Comparison of ENCODE assay signal across 18 cellular contexts in the genomic region with DNA sequence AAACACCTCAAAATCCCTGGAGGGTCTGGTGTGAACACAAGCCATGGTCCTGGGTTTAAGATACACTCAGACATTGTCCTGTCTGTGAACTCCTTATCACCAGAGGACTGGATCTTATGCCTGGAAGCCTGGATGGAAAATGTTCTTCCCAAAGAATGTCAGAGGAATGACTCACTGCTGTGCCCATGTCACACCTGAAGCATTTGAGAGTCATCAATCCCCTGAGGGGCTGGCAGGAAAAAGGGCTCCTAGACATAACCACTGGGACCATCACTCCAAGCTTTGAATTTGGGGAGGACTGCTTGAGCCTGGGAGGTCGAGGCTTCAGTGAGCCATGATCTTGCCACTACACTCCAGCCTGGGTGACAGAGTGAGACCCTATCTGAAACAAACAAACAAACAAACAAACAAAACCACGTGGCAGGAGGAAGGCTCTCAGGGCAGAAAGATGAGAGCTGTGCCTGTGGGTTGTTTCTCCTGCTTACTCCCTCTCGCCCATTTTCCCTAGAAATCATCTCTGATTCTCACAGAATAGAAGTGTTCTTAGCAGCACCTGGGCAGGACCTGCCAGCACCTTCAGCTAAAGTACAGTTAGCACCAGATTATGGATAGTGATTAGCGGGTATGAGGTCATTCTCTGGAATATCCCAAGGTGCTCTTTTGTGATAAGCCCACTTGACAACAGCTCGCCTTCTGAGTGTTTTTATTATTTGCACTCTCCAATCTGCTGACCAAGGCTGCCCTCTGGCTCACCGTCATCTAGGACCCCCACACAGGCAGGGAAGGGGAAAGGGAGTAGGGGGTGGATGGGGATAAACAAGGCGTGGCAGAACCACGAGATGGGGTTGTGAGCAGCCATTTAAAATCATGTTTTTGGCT. TPM values are rescaled to one million over a fixed set of nuclear protein-coding genes. Genes with fewer than 3 reads are reported as not detected.
DNase-seq lines count a peak whose midpoint lies in the region; ATAC-seq, FAIRE-seq and TF ChIP-seq lines count a peak whose summit lies in the region.
"Had no signal": no experiment of that assay in that cellular context is flagged by ENCODE, and none has a peak within 500 bp of the region (broad histone marks: within the 10 kb centered on the region; RNA-seq: fewer than 3 reads in every experiment).

No MANE protein-coding gene starts in this region.

- peak; percentile 25 for DNase-seq in NCI-H510A treated with DMSO at 0.1 percent for 48 hours (lab: John Stamatoyannopoulos, UW)
- no peak for DNase-seq in NCI-H510A (lab: John Stamatoyannopoulos, UW)
- DNase-seq in LoVo (ENCODE audit: low spot score): peak; percentile 34
- DNase-seq in K562 (ENCODE audit: extremely low read depth in 1 of 4, low spot score in 3 of 4): peak; percentile 65 to 80 (median 70)
- DNase-seq in foreskin fibroblast: no peak
- no peak for DNase-seq in ACHN
- no peak for DNase-seq in head of caudate nucleus
- DNase-seq: activated CD4-positive, alpha-beta T cell treated with anti-CD3 and anti-CD28 coated beads for 48 hours; activated naive CD8-positive, alpha-beta T cell treated with anti-CD3 and anti-CD28 coated beads, Interleukin-2, amount 50 U/mL, for 24 hours; activated T-cell treated with anti-CD3 and anti-CD28 coated beads, Interleukin-2, amount 50 U/mL, for 48 hours; CD8-positive, alpha-beta T cell; T-helper 2 cell; upper lobe of right lung had no signal

- 10% methylated on average over 8 of the region's 8 CpGs for WGBS in K562 (ENCODE audit: insufficient coverage, low coverage, missing lambda C conversion rate)

- peak overlapping the region; percentile 26; the same call in 1 of the 2 replicates for H3K4me2 ChIP-seq in K562 (ENCODE audit: insufficient read depth, low read length)

- no peak overlapping the region for H2AFZ ChIP-seq in K562 (ENCODE audit: low read depth, low read length)

- peak; percentile 64 for ATAC-seq in K562
- ATAC-seq: activated naive CD8-positive, alpha-beta T cell treated with anti-CD3 and anti-CD28 coated beads, Interleukin-2, amount 50 U/mL, for 24 hours; CD8-positive, alpha-beta T cell; esophagus mucosa; natural killer cell treated with Interleukin-12 subunit alpha and Interleukin-12 subunit beta and Interleukin-15 and Interleukin-18, amount 100 ng/mL, for 72 hours; upper lobe of right lung had no signal

- intact Hi-C loops in K562 (cut with micrococcal nuclease): loop anchor here (2.0 kb wide), 2 partner anchors 22 to 44 kb away; no protein-coding TSS in a partner anchor
- intact Hi-C loops in head of caudate nucleus (cut with DNase I): no loop called here

- H3K27me3 ChIP-seq in K562 (ENCODE audit: control insufficient read depth in 2 of 2, insufficient read depth in 2 of 2, low read length in 2 of 2) (no peaks in the 10 kb centered on the region; a peak in 1 of 5 replicates), neutrophil (no peaks in the 10 kb centered on the region)
- H3K27me3 ChIP-seq: upper lobe of right lung had no signal

- H3K9me3 ChIP-seq in K562 (replicated peaks; ENCODE audit: control insufficient read depth, insufficient read depth, low read depth, low read length) (no peaks in the 10 kb centered on the region), neutrophil (peaks cover 3% of the 10 kb centered on the region)
- H3K9me3 ChIP-seq: upper lobe of right lung had no signal

- H3K4me3 ChIP-seq in K562 (no peak overlapping the region), neutrophil (ENCODE audit: low read depth in 1 of 2, low read length in 1 of 2) (no peak overlapping the region), foreskin fibroblast (ENCODE audit: low read depth in 1 of 2, low read length in 2 of 2) (no peak overlapping the region)
- H3K4me3 ChIP-seq: upper lobe of right lung had no signal

- no peaks in the 10 kb centered on the region for H3K79me2 ChIP-seq in K562 (ENCODE audit: control insufficient read depth, insufficient read depth, low read length)

- no peak overlapping the region for H3K9ac ChIP-seq in K562 (ENCODE audit: insufficient read depth in 1 of 2, low read depth in 2 of 2, low read length in 2 of 2)

- TF ChIP-seq POLR2A in K562 (conservative IDR thresholded peaks at IDR 0.05): peak; percentile 44; the same call in 1 of the 2 replicates

- peak; percentile 39 to 44 for TF ChIP-seq RAD21 in K562 (CRISPR knock-in tag; conservative IDR thresholded peaks at IDR 0.05 in 1 of 2, IDR thresholded peaks at IDR 0.05 in 1 of 2)

- in situ Hi-C loops in K562 (cut with MboI): no loop called here
- in situ Hi-C loops in ACHN (cut with HindIII; ENCODE audit: low pct_ligation_motif_present, low pct_unique_long_range_greater_than_20kb, low sequenced_read_pairs): no loop called here

- BruUV-seq in K562 (replicated peaks; lab: Mats Ljungman, UMichigan): no TSS peak

- peaks cover 19 to 32% of the 10 kb centered on the region in 2 experiments; a peak in 4 of 5 replicates for H3K4me1 ChIP-seq in K562 (replicated peaks in 1 of 2; ENCODE audit: control insufficient read depth in 2 of 2, insufficient read depth in 2 of 2, low read length in 2 of 2)
- peaks cover 11 to 18% of the 10 kb centered on the region in 2 experiments for H3K4me1 ChIP-seq in neutrophil (ENCODE audit: control insufficient read depth in 1 of 2, insufficient read depth in 1 of 2, low read depth in 1 of 2, low read length in 1 of 2)

- peaks cover 23% of the 10 kb centered on the region for H3K36me3 ChIP-seq in K562 (ENCODE audit: control insufficient read depth, insufficient read depth, low read length)
- H3K36me3 ChIP-seq in neutrophil: peaks cover 5% of the 10 kb centered on the region

- POLR2A ChIA-PET in K562 (lab: Yijun Ruan, JAX): interaction anchor here (1.0 to 2.8 kb wide), 6 partner anchors 9 to 64 kb away, joined by 3 to 18 read pairs (median 4); partner anchors contain the start of gene P2RX3

- TF ChIP-seq CTCF in K562 (IDR thresholded peaks at IDR 0.05 in 2 of 3, conservative IDR thresholded peaks at IDR 0.05 in 1 of 3; ENCODE audit: insufficient read depth in 2 of 3, low read depth in 1 of 3, low read length in 3 of 3) (peak in 1 of 3 experiments; percentile 48; a peak in 2 of 6 replicates), neutrophil (IDR thresholded peaks at IDR 0.05) (no peak), foreskin fibroblast (IDR thresholded peaks at IDR 0.05; ENCODE audit: low read depth, low read length) (no peak)

- CTCF ChIA-PET in K562 (lab: Yijun Ruan, JAX; ENCODE audit: low intra/inter-chr PET ratio): no interaction called here

- no peaks in the 10 kb centered on the region for H3K9me1 ChIP-seq in K562 (ENCODE audit: control insufficient read depth, insufficient read depth, low read length)

- H4K20me1 ChIP-seq in K562 (replicated peaks; ENCODE audit: control insufficient read depth, insufficient read depth, low read length): no peaks in the 10 kb centered on the region

- TF ChIP-seq EP300 in K562 (IDR thresholded peaks at IDR 0.05; ENCODE audit: low read length): peak; percentile 88

- H3K27ac ChIP-seq in K562 (ENCODE audit: extremely low read depth, low read depth, low read length): peak overlapping the region; percentile 27; the same call in 1 of the 3 replicates
- H3K27ac ChIP-seq in neutrophil: peak overlapping the region; percentile 63
- H3K27ac ChIP-seq: upper lobe of right lung had no signal

- FAIRE-seq in K562 (lab: Jason Lieb, UNC): peak; percentile 82

RNA-seq across cellular contexts. Expression of gene PRG2, which starts 12.0 kb away (rescaled TPM):
- 1.2 and 1.9 TPM in 2 replicates for total RNA-seq in K562 (2011; cell fraction: chromatin; rRNA removed; ENCODE audit: low replicate concordance)
- total RNA-seq in K562 (2011; cell fraction: nucleolus; rRNA removed): 0.50 and 0.92 TPM in 2 replicates
- 1.4 and 1.8 TPM in 2 replicates for total RNA-seq in K562 (2011; cell fraction: nucleoplasm; rRNA removed)
- 18.5 and 33.0 TPM in 2 replicates for total RNA-seq in K562 (2014; rRNA removed)
- total RNA-seq in K562 (2014; rRNA removed; fragmentation: Illumina TruSeq; extraction: Trizol): 23.6 and 29.8 TPM in 2 replicates
- 44.8 and 50.1 TPM in 2 replicates for total RNA-seq in K562 (2015; rRNA removed; fragmentation: Illumina TruSeq; extraction: Trizol)
- 16.4 and 30.5 TPM in 2 replicates for total RNA-seq in K562 (2021)
- polyA plus RNA-seq in K562 (2011; rRNA removed): 1.8 and 7.2 TPM in 2 replicates
- polyA plus RNA-seq in K562 (2011; cell fraction: cytosol; rRNA removed): 2.2 and 5.4 TPM in 2 replicates
- 1.0 and 2.0 TPM in 2 replicates for polyA plus RNA-seq in K562 (2011; cell fraction: nucleus; rRNA removed)
- polyA plus RNA-seq in K562 (2012): 39.0 and 49.3 TPM in 2 replicates
- polyA plus RNA-seq in K562 (2014; fragmentation: Illumina TruSeq; extraction: Trizol): 23.3 and 24.4 TPM in 2 replicates
- polyA plus RNA-seq in K562 (2014; fragmentation: Nextera tagmentation; extraction: Ambion mirVana): 10 to 100 TPM; 42.9 to 78.0 TPM
- 26.6 and 31.8 TPM in 2 replicates for polyA plus RNA-seq in K562 (2014; rRNA removed)
- 0.21 and 1.1 TPM in 2 replicates for polyA minus RNA-seq in K562 (2011; rRNA and poly(A)+ RNA removed)
- not detected in 2 replicates for polyA minus RNA-seq in K562 (2011; cell fraction: cytosol; rRNA and poly(A)+ RNA removed)
- polyA minus RNA-seq in K562 (2011; cell fraction: nucleus; rRNA and poly(A)+ RNA removed): 0.56 TPM in 1 of 2 replicates, not detected in the other
- total RNA-seq: chondrocyte, esophagus mucosa, upper lobe of right lung had no signal

RNA-seq across cellular contexts. Expression of gene PRG3, which starts 21.5 kb away (rescaled TPM):
- total RNA-seq in K562 (2011; cell fraction: chromatin; rRNA removed; ENCODE audit: low replicate concordance): not detected in 2 replicates
- total RNA-seq in K562 (2011; cell fraction: nucleolus; rRNA removed): not detected in 2 replicates
- not detected in 2 replicates for total RNA-seq in K562 (2011; cell fraction: nucleoplasm; rRNA removed)
- not detected in 2 replicates for total RNA-seq in K562 (2014; rRNA removed)
- total RNA-seq in K562 (2014; rRNA removed; fragmentation: Illumina TruSeq; extraction: Trizol): not detected in 2 replicates
- total RNA-seq in K562 (2015; rRNA removed; fragmentation: Illumina TruSeq; extraction: Trizol): 0.18 TPM in 1 of 2 replicates, not detected in the other
- total RNA-seq in K562 (2021): not detected in 2 replicates
- not detected in 2 replicates for polyA plus RNA-seq in K562 (2011; rRNA removed)
- polyA plus RNA-seq in K562 (2011; cell fraction: cytosol; rRNA removed): 0.07 TPM in 1 of 2 replicates, not detected in the other
- not detected in 2 replicates for polyA plus RNA-seq in K562 (2011; cell fraction: nucleus; rRNA removed)
- polyA plus RNA-seq in K562 (2012): not detected in 2 replicates
- not detected in 2 replicates for polyA plus RNA-seq in K562 (2014; fragmentation: Illumina TruSeq; extraction: Trizol)
- under 1 TPM; 0.38 to 0.55 TPM for polyA plus RNA-seq in K562 (2014; fragmentation: Nextera tagmentation; extraction: Ambion mirVana)
- not detected in 2 replicates for polyA plus RNA-seq in K562 (2014; rRNA removed)
- not detected in 2 replicates for polyA minus RNA-seq in K562 (2011; rRNA and poly(A)+ RNA removed)
- polyA minus RNA-seq in K562 (2011; cell fraction: cytosol; rRNA and poly(A)+ RNA removed): not detected in 2 replicates
- not detected in 2 replicates for polyA minus RNA-seq in K562 (2011; cell fraction: nucleus; rRNA and poly(A)+ RNA removed)
- total RNA-seq: CD8-positive, alpha-beta T cell; chondrocyte; esophagus mucosa; lower leg skin; natural killer cell treated with Interleukin-12 subunit alpha and Interleukin-12 subunit beta and Interleukin-15 and Interleukin-18, amount 100 ng/mL, for 72 hours; upper lobe of right lung had no signal

RNA-seq across cellular contexts. Expression of gene SLC43A3, which starts 24.5 kb away (rescaled TPM):
- total RNA-seq in K562 (2011; cell fraction: chromatin; rRNA removed; ENCODE audit: low replicate concordance): 241 and 427 TPM in 2 replicates
- 393 and 402 TPM in 2 replicates for total RNA-seq in K562 (2011; cell fraction: nucleolus; rRNA removed)
- 340 and 369 TPM in 2 replicates for total RNA-seq in K562 (2011; cell fraction: nucleoplasm; rRNA removed)
- total RNA-seq in K562 (2014; rRNA removed): 98.9 and 141 TPM in 2 replicates
- 120 and 132 TPM in 2 replicates for total RNA-seq in K562 (2014; rRNA removed; fragmentation: Illumina TruSeq; extraction: Trizol)
- total RNA-seq in K562 (2015; rRNA removed; fragmentation: Illumina TruSeq; extraction: Trizol): 135 and 143 TPM in 2 replicates
- 254 and 257 TPM in 2 replicates for total RNA-seq in K562 (2021)
- polyA plus RNA-seq in K562 (2011; rRNA removed): 141 and 235 TPM in 2 replicates
- polyA plus RNA-seq in K562 (2011; cell fraction: cytosol; rRNA removed): 358 and 452 TPM in 2 replicates
- 327 and 364 TPM in 2 replicates for polyA plus RNA-seq in K562 (2011; cell fraction: nucleus; rRNA removed)
- polyA plus RNA-seq in K562 (2012): 192 and 193 TPM in 2 replicates
- polyA plus RNA-seq in K562 (2014; fragmentation: Illumina TruSeq; extraction: Trizol): 244 and 281 TPM in 2 replicates
- polyA plus RNA-seq in K562 (2014; fragmentation: Nextera tagmentation; extraction: Ambion mirVana): 100 to 1,000 TPM in 1 of 2 experiments, 10 to 100 TPM in 1; 63.7 to 216 TPM
- 139 and 160 TPM in 2 replicates for polyA plus RNA-seq in K562 (2014; rRNA removed)
- 162 and 237 TPM in 2 replicates for polyA minus RNA-seq in K562 (2011; rRNA and poly(A)+ RNA removed)
- 86.6 and 143 TPM in 2 replicates for polyA minus RNA-seq in K562 (2011; cell fraction: cytosol; rRNA and poly(A)+ RNA removed)
- 116 and 125 TPM in 2 replicates for polyA minus RNA-seq in K562 (2011; cell fraction: nucleus; rRNA and poly(A)+ RNA removed)

RNA-seq across cellular contexts. Expression of gene RTN4RL2, which starts 57.9 kb away (rescaled TPM):
- not detected in 2 replicates for total RNA-seq in K562 (2011; cell fraction: chromatin; rRNA removed; ENCODE audit: low replicate concordance)
- total RNA-seq in K562 (2011; cell fraction: nucleolus; rRNA removed): 0.50 and 0.53 TPM in 2 replicates
- total RNA-seq in K562 (2011; cell fraction: nucleoplasm; rRNA removed): 0.46 and 1.2 TPM in 2 replicates
- 0.29 TPM in 1 of 2 replicates, not detected in the other for total RNA-seq in K562 (2014; rRNA removed)
- total RNA-seq in K562 (2014; rRNA removed; fragmentation: Illumina TruSeq; extraction: Trizol): not detected in 2 replicates
- total RNA-seq in K562 (2015; rRNA removed; fragmentation: Illumina TruSeq; extraction: Trizol): 0.07 TPM in 1 of 2 replicates, not detected in the other
- total RNA-seq in K562 (2021): 1.8 and 1.9 TPM in 2 replicates
- polyA plus RNA-seq in K562 (2011; rRNA removed): 0.06 and 0.30 TPM in 2 replicates
- 0.07 and 0.21 TPM in 2 replicates for polyA plus RNA-seq in K562 (2011; cell fraction: cytosol; rRNA removed)
- polyA plus RNA-seq in K562 (2011; cell fraction: nucleus; rRNA removed): 0.25 and 0.47 TPM in 2 replicates
- polyA plus RNA-seq in K562 (2012): 1.5 and 5.3 TPM in 2 replicates
- polyA plus RNA-seq in K562 (2014; fragmentation: Illumina TruSeq; extraction: Trizol): 0.34 and 1.1 TPM in 2 replicates
- polyA plus RNA-seq in K562 (2014; fragmentation: Nextera tagmentation; extraction: Ambion mirVana): not detected
- polyA plus RNA-seq in K562 (2014; rRNA removed): 0.69 and 0.82 TPM in 2 replicates
- not detected in 2 replicates for polyA minus RNA-seq in K562 (2011; rRNA and poly(A)+ RNA removed)
- not detected in 2 replicates for polyA minus RNA-seq in K562 (2011; cell fraction: cytosol; rRNA and poly(A)+ RNA removed)
- polyA minus RNA-seq in K562 (2011; cell fraction: nucleus; rRNA and poly(A)+ RNA removed): 0.54 TPM in 1 of 2 replicates, not detected in the other
- total RNA-seq: natural killer cell treated with Interleukin-12 subunit alpha and Interleukin-12 subunit beta and Interleukin-15 and Interleukin-18, amount 100 ng/mL, for 72 hours had no signal

Comparison
In these comparisons a context has a peak if more than half of its experiments do, and no peak if none do; other contexts are left out.
1. DNase-seq: peak in NCI-H510A treated with DMSO at 0.1 percent for 48 hours (single experiment), LoVo (single experiment) and K562 (4 of 4); none in NCI-H510A (single experiment), foreskin fibroblast (0 of 2), ACHN (single experiment) and head of caudate nucleus (0 of 42).